Comparison of ENCODE assay signal across 9 cellular contexts in genomic region chr21:43884012-43884860, GRCh38. TPM values are rescaled to one million over a fixed set of nuclear protein-coding genes. Genes with fewer than 3 reads are reported as not detected.
DNase-seq lines count a peak whose midpoint lies in the region; ATAC-seq, FAIRE-seq and TF ChIP-seq lines count a peak whose summit lies in the region.
"Had no signal": no experiment of that assay in that cellular context is flagged by ENCODE, and none has a peak within 500 bp of the region (broad histone marks: within the 10 kb centered on the region; RNA-seq: fewer than 3 reads in every experiment).

No MANE protein-coding gene starts in this region.

- H3K27ac ChIP-seq in KOPT-K1 (ENCODE audit: low read depth, low read length, poor library complexity, severe bottlenecking): peak overlapping the region; percentile 31

- TF ChIP-seq CTCF in D721Med (IDR thresholded peaks at IDR 0.05; ENCODE audit: insufficient read depth, missing control alignments): no peak
- no peak for TF ChIP-seq CTCF in kidney epithelial cell (IDR thresholded peaks at IDR 0.05; ENCODE audit: insufficient read depth, low read length, poor library complexity, severe bottlenecking)
- TF ChIP-seq CTCF in nephron progenitor cell (IDR thresholded peaks at IDR 0.05): no peak

- H3K27ac Mint-ChIP-seq in activated naive CD4-positive, alpha-beta T cell treated with anti-CD3 and anti-CD28 coated beads, Interleukin-2, amount 10 ng/mL, durations not matched to agents 7 days and 5 days: peak overlapping the region; percentile 74
- H3K27ac Mint-ChIP-seq in nephron progenitor cell: no peak overlapping the region

- H3K9me3 ChIP-seq in KOPT-K1 (ENCODE audit: insufficient read depth, low read length, poor library complexity, severe bottlenecking): no peaks in the 10 kb centered on the region

- no peaks in the 10 kb centered on the region for H3K27me3 ChIP-seq in kidney epithelial cell (ENCODE audit: control insufficient read depth, insufficient read depth, low read length)

- H3K36me3 Mint-ChIP-seq in activated naive CD4-positive, alpha-beta T cell treated with anti-CD3 and anti-CD28 coated beads, Interleukin-2, amount 10 ng/mL, durations not matched to agents 7 days and 5 days: peaks cover 26% of the 10 kb centered on the region
- no peaks in the 10 kb centered on the region for H3K36me3 Mint-ChIP-seq in nephron progenitor cell (ENCODE audit: low read depth)

- CTCF ChIA-PET in activated naive CD4-positive, alpha-beta T cell treated with anti-CD3 and anti-CD28 coated beads, Interleukin-2, amount 10 ng/mL, durations not matched to agents 7 days and 5 days (lab: Charles Lee): interaction anchor here (1.1 kb wide), 1 partner anchor 54 kb away, joined by 4 read pairs; no protein-coding TSS in a partner anchor

- ATAC-seq in GM18517 (IDR thresholded peaks at IDR 0.05; ENCODE audit: unreplicated experiment): no peak

- H3K36me3 ChIP-seq in KOPT-K1 (ENCODE audit: insufficient read depth, low read length): peaks cover 10% of the 10 kb centered on the region; the same call in 1 of the 2 replicates
- H3K36me3 ChIP-seq in kidney epithelial cell (ENCODE audit: control insufficient read depth, insufficient read depth, low read length): no peaks in the 10 kb centered on the region

- peak; percentile 70 for DNase-seq in D721Med (ENCODE audit: insufficient read length, low spot score)
- peak; percentile 35 for DNase-seq in activated naive CD4-positive, alpha-beta T cell treated with anti-CD3 and anti-CD28 coated beads, Interleukin-2, amount 10 ng/mL, durations not matched to agents 7 days and 5 days
- DNase-seq in kidney epithelial cell (ENCODE audit: low read depth): peak; percentile 21
- no peak for DNase-seq in nephron progenitor cell
- no peak for DNase-seq in DMS114 treated with DMSO at 0.1 percent for 48 hours (lab: John Stamatoyannopoulos, UW; ENCODE audit: unreplicated experiment)
- no peak for DNase-seq in globus pallidus (ENCODE audit: low spot score)

- no peaks in the 10 kb centered on the region for H3K9me3 Mint-ChIP-seq in activated naive CD4-positive, alpha-beta T cell treated with anti-CD3 and anti-CD28 coated beads, Interleukin-2, amount 10 ng/mL, durations not matched to agents 7 days and 5 days
- H3K9me3 Mint-ChIP-seq in nephron progenitor cell: no peaks in the 10 kb centered on the region

- H3K27me3 Mint-ChIP-seq in activated naive CD4-positive, alpha-beta T cell treated with anti-CD3 and anti-CD28 coated beads, Interleukin-2, amount 10 ng/mL, durations not matched to agents 7 days and 5 days: no peaks in the 10 kb centered on the region
- peaks cover 12% of the 10 kb centered on the region for H3K27me3 Mint-ChIP-seq in nephron progenitor cell (ENCODE audit: low read depth, poor library complexity)

- no peak for FAIRE-seq in D721Med (lab: Jason Lieb, UNC)
- FAIRE-seq: endometrium had no signal

- peak overlapping the region; percentile 10 for H3K4me3 Mint-ChIP-seq in activated naive CD4-positive, alpha-beta T cell treated with anti-CD3 and anti-CD28 coated beads, Interleukin-2, amount 10 ng/mL, durations not matched to agents 7 days and 5 days
- H3K4me3 Mint-ChIP-seq in nephron progenitor cell: no peak overlapping the region

- H3K4me1 Mint-ChIP-seq in activated naive CD4-positive, alpha-beta T cell treated with anti-CD3 and anti-CD28 coated beads, Interleukin-2, amount 10 ng/mL, durations not matched to agents 7 days and 5 days: peaks cover 61% of the 10 kb centered on the region
- peaks cover 26% of the 10 kb centered on the region for H3K4me1 Mint-ChIP-seq in nephron progenitor cell

- no peak overlapping the region for H3K4me3 ChIP-seq in kidney epithelial cell (ENCODE audit: low read depth, low read length)

RNA-seq across cellular contexts. Expression of gene AGPAT3, which starts 19.2 kb away (rescaled TPM):
- 62.3 and 70.4 TPM in 2 replicates for total RNA-seq in kidney epithelial cell

Comparison
In these comparisons a context has a peak if more than half of its experiments do, and no peak if none do; other contexts are left out.
1. DNase-seq: peak in D721Med (single experiment), activated naive CD4-positive, alpha-beta T cell treated with anti-CD3 and anti-CD28 coated beads, Interleukin-2, amount 10 ng/mL, durations not matched to agents 7 days and 5 days (single experiment) and kidney epithelial cell (single experiment); none in nephron progenitor cell (single experiment), DMS114 treated with DMSO at 0.1 percent for 48 hours (single experiment) and globus pallidus (single experiment).